In genomic region chr2:112821682-112822081, GRCh38 we compare ENCODE assay signal across 14 cellular contexts. TPM values are rescaled to one million over a fixed set of nuclear protein-coding genes. Genes with fewer than 3 reads are reported as not detected.
DNase-seq lines count a peak whose midpoint lies in the region; ATAC-seq and TF ChIP-seq lines count a peak whose summit lies in the region.
"Had no signal": no experiment of that assay in that cellular context is flagged by ENCODE, and none has a peak within 500 bp of the region (broad histone marks: within the 10 kb centered on the region; RNA-seq: fewer than 3 reads in every experiment).

No MANE protein-coding gene starts in this region.

- BruUV-seq in PC-3 (replicated peaks; lab: Mats Ljungman, UMichigan) = no TSS peak

- TF ChIP-seq POLR2A in sigmoid colon (IDR thresholded peaks at IDR 0.05) = no peak

- 46 to 47% methylated on average over 4 of the region's 4 CpGs for WGBS in sigmoid colon, 2 donors

- no peak overlapping the region for H3K27ac ChIP-seq in PC-3 (ENCODE audit: low read length)
- H3K27ac ChIP-seq in sigmoid colon = no peak overlapping the region
- H3K27ac ChIP-seq: ovary, SJCRH30 had no signal

- H3K9me3 ChIP-seq in PC-3 (ENCODE audit: low read length) (no peaks in the 10 kb centered on the region), sigmoid colon (no peaks in the 10 kb centered on the region)
- H3K9me3 ChIP-seq: ovary, SJCRH30 had no signal

- H3K27me3 ChIP-seq in PC-3 (ENCODE audit: low read length) (no peaks in the 10 kb centered on the region), sigmoid colon (no peaks in the 10 kb centered on the region)
- H3K27me3 ChIP-seq: ovary, SJCRH30 had no signal

- no peak for TF ChIP-seq CTCF in PC-3 (conservative IDR thresholded peaks at IDR 0.05; ENCODE audit: low read depth, low read length)
- no peak for TF ChIP-seq CTCF in sigmoid colon (IDR thresholded peaks at IDR 0.05)

- peak; percentile 29 for ATAC-seq in HG03342 (IDR thresholded peaks at IDR 0.05; ENCODE audit: unreplicated experiment)
- ATAC-seq in PC-3 = no peak

- H2AFZ ChIP-seq in PC-3 (ENCODE audit: low read length) = no peak overlapping the region

- no peaks in the 10 kb centered on the region for H3F3A ChIP-seq in PC-3 (ENCODE audit: low read length, unreplicated experiment)

- H3K9ac ChIP-seq in PC-3 (ENCODE audit: low read length) = no peak overlapping the region

- CTCF ChIA-PET in PC-3 (lab: Charles Lee) = no interaction called here

- DNase-seq in activated CD8-positive, alpha-beta memory T cell treated with anti-CD3 and anti-CD28 coated beads for 48 hours (ENCODE audit: low read depth in 2 of 3, low spot score in 2 of 3) = peak in 2 of 3 experiments; percentile 4 to 12
- DNase-seq in activated CD8-positive, alpha-beta memory T cell treated with anti-CD3 and anti-CD28 coated beads for 24 hours = no peak
- DNase-seq in activated CD8-positive, alpha-beta memory T cell treated with anti-CD3 and anti-CD28 coated beads, Interleukin-2, amount 50 U/mL, for 48 hours = peak; percentile 60
- DNase-seq in stimulated activated CD8-positive, alpha-beta memory T cell treated with anti-CD3 and anti-CD28 coated beads, Interleukin-7, amount 100 ng/mL, for 48 hours (ENCODE audit: extremely low read depth in 1 of 2, low read depth in 1 of 2) = peak; percentile 19 to 24
- DNase-seq in PC-3 = no peak
- no peak for DNase-seq in sigmoid colon
- DNase-seq in cerebellar cortex (ENCODE audit: low spot score) = no peak
- DNase-seq: amniotic stem cell, IMR-90, NCI-H187 treated with DMSO at 0.1 percent for 48 hours, NCI-H748 treated with DMSO at 0.1 percent for 48 hours, ovary, SJCRH30 had no signal

- H3K4me1 ChIP-seq in PC-3 (ENCODE audit: insufficient read depth, low read length) (peaks cover 9% of the 10 kb centered on the region), sigmoid colon (no peaks in the 10 kb centered on the region)
- H3K4me1 ChIP-seq: SJCRH30 had no signal

- POLR2A ChIA-PET in PC-3 (lab: Charles Lee; ENCODE audit: unreplicated experiment) = no interaction called here

- H4K20me1 ChIP-seq in PC-3 (ENCODE audit: low read length) = no peaks in the 10 kb centered on the region

- H3K4me2 ChIP-seq in PC-3 (ENCODE audit: low read length) = no peak overlapping the region

- H3K9me2 ChIP-seq in PC-3 (replicated peaks; ENCODE audit: low read length) = no peaks in the 10 kb centered on the region

- intact Hi-C loops in PC-3 (cut with micrococcal nuclease) (no loop called here), sigmoid colon (cut with DNase I) (no loop called here)

- H3K79me2 ChIP-seq in PC-3 (ENCODE audit: low read length) = no peaks in the 10 kb centered on the region

- H3K36me3 ChIP-seq in PC-3 (ENCODE audit: low read depth, low read length) (no peaks in the 10 kb centered on the region), sigmoid colon (no peaks in the 10 kb centered on the region)
- H3K36me3 ChIP-seq: ovary, SJCRH30 had no signal

- TF ChIP-seq EP300 in sigmoid colon (IDR thresholded peaks at IDR 0.05) = no peak

- H3K4me3 ChIP-seq in PC-3 (ENCODE audit: low read length) (no peak overlapping the region), sigmoid colon (no peak overlapping the region)
- H3K4me3 ChIP-seq: ovary, SJCRH30 had no signal

RNA-seq across cellular contexts. Expression of gene IL1B, which starts 14.9 kb away (rescaled TPM):
- total RNA-seq in PC-3 (2014; rRNA removed) (48.4 and 67.5 TPM in 2 replicates), sigmoid colon (1 to 10 TPM in 1 of 4 donors, under 1 TPM in 2, not detected in 1; 0.55 to 3.8 (median 0.66) TPM)
- 10 to 100 TPM in 1 of 3 donors, 1 to 10 TPM in 2; 6.0 to 32.4 (median 8.5) TPM for polyA plus RNA-seq in sigmoid colon
- total RNA-seq: SJCRH30 had no signal

RNA-seq across cellular contexts. Expression of gene IL1A, which starts 37.4 kb away (rescaled TPM):
- 0.11 TPM in 1 of 2 replicates, not detected in the other for total RNA-seq in PC-3 (2014; rRNA removed)
- total RNA-seq in sigmoid colon = not detected
- polyA plus RNA-seq in sigmoid colon = under 1 TPM in 2 of 3 donors, not detected in 1; 0.46 to 0.73 TPM
- total RNA-seq: SJCRH30 had no signal

RNA-seq across cellular contexts. Expression of gene CKAP2L, which starts 57.3 kb away (rescaled TPM):
- 16.0 and 20.7 TPM in 2 replicates for total RNA-seq in PC-3 (2014; rRNA removed)
- under 1 TPM in 2 of 4 donors, not detected in 2; 0.28 to 0.54 TPM for total RNA-seq in sigmoid colon
- 1 to 10 TPM in 2 of 3 donors, under 1 TPM in 1; under 0.01 to 3.0 (median 2.3) TPM for polyA plus RNA-seq in sigmoid colon

Comparison
In these comparisons a context has a peak if more than half of its experiments do, and no peak if none do; other contexts are left out.
1. DNase-seq: peak in activated CD8-positive, alpha-beta memory T cell treated with anti-CD3 and anti-CD28 coated beads for 48 hours (2 of 3), activated CD8-positive, alpha-beta memory T cell treated with anti-CD3 and anti-CD28 coated beads, Interleukin-2, amount 50 U/mL, for 48 hours (single experiment) and stimulated activated CD8-positive, alpha-beta memory T cell treated with anti-CD3 and anti-CD28 coated beads, Interleukin-7, amount 100 ng/mL, for 48 hours (2 of 2); none in activated CD8-positive, alpha-beta memory T cell treated with anti-CD3 and anti-CD28 coated beads for 24 hours (single experiment), PC-3 (single experiment), sigmoid colon (single experiment) and cerebellar cortex (single experiment).
2. RNA of gene IL1B, which starts 14.9 kb away (total RNA-seq): 48.4 to 67.5 TPM in PC-3; 0.55 to 3.8 TPM in sigmoid colon; every median in the first group is over 10 times any median in the second.
3. RNA of gene CKAP2L, which starts 57.3 kb away (total RNA-seq): 16.0 to 20.7 TPM in PC-3; 0.28 to 0.54 TPM in sigmoid colon; every median in the first group is over 10 times any median in the second.